26 cellular contexts compared by ENCODE assay signal in genomic region chr7:87960244-87960643, GRCh38.
"Had no signal": no experiment of that assay in that cellular context is flagged by ENCODE, and none has a peak within 500 bp of the region (broad histone marks: within the 10 kb centered on the region; RNA-seq: fewer than 3 reads in every experiment).

No MANE protein-coding gene starts in this region.

- H3K27ac ChIP-seq: left ventricle myocardium inferior, pancreas, psoas muscle, right lobe of liver, skin epidermis, stomach, testis, thyroid gland, transverse colon, upper lobe of right lung, uterus had no signal

- DNase-seq: hypothalamus; immature natural killer cell; kidney; left colon; left ventricle myocardium inferior; naive thymus-derived CD8-positive, alpha-beta T cell; nucleus accumbens; pancreas; posterior cingulate gyrus; psoas muscle; right lobe of liver; stimulated activated CD4-positive, alpha-beta T cell treated with anti-CD3 and anti-CD28 coated beads, Interleukin-12 subunit alpha, Interleukin-12 subunit beta, amount 100 ng/mL, for 4 hours; stimulated activated CD4-positive, alpha-beta T cell treated with anti-CD3 and anti-CD28 coated beads, Interleukin-15, amount 100 ng/mL, for 24 hours; stimulated activated CD4-positive, alpha-beta T cell treated with anti-CD3 and anti-CD28 coated beads, Interleukin-2, amount 100 ng/mL, for 24 hours; stimulated activated CD4-positive, alpha-beta T cell treated with anti-CD3 and anti-CD28 coated beads, Interleukin-4, amount 100 ng/mL, for 1 hour; stimulated activated naive B cell treated with anti-CD40 and anti-IgM and Interleukin-4, amounts not matched to agents 10 μg/mL and 1 μg/mL and 100 μg/mL, for 72 hours; stimulated activated naive CD8-positive, alpha-beta T cell treated with anti-CD3 and anti-CD28 coated beads, Interleukin-15, Interleukin-2, amounts not matched to agents 100 U/mL and 50 U/mL, for 24 hours; stomach; testis; thyroid gland; transverse colon; upper lobe of right lung; uterus had no signal

- H3K9me3 ChIP-seq: pancreas, psoas muscle, right lobe of liver, testis, thyroid gland, transverse colon, upper lobe of right lung, uterus had no signal

- FAIRE-seq: islet of Langerhans, kidney had no signal

- H3K4me3 ChIP-seq: left ventricle myocardium inferior, lung, pancreas, psoas muscle, right lobe of liver, skin epidermis, stomach, testis, thyroid gland, transverse colon, upper lobe of right lung, uterus had no signal

- H3K4me1 ChIP-seq: left ventricle myocardium inferior, pancreas, psoas muscle, right lobe of liver, stomach, testis, thyroid gland, transverse colon, upper lobe of right lung, uterus had no signal

- ATAC-seq: left colon; naive thymus-derived CD8-positive, alpha-beta T cell; pancreas; psoas muscle; right lobe of liver; stimulated activated naive B cell treated with anti-CD40 and anti-IgM and Interleukin-4, amounts not matched to agents 10 μg/mL and 1 μg/mL and 100 μg/mL, for 72 hours; stimulated activated naive CD8-positive, alpha-beta T cell treated with anti-CD3 and anti-CD28 coated beads, Interleukin-15, Interleukin-2, amounts not matched to agents 100 U/mL and 50 U/mL, for 24 hours; upper lobe of right lung had no signal

- H3K27me3 ChIP-seq: pancreas, right lobe of liver, stomach, testis, thyroid gland, transverse colon, upper lobe of right lung, uterus had no signal

- H3K36me3 ChIP-seq: left ventricle myocardium inferior, pancreas, right lobe of liver, stomach, thyroid gland, transverse colon, upper lobe of right lung, uterus had no signal
